Comparison of ENCODE assay signal across 17 cellular contexts in genomic region chrX:49986058-49986457, GRCh38.
DNase-seq lines count a peak whose midpoint lies in the region; ATAC-seq and TF ChIP-seq lines count a peak whose summit lies in the region.
"Had no signal": no experiment of that assay in that cellular context is flagged by ENCODE, and none has a peak within 500 bp of the region (broad histone marks: within the 10 kb centered on the region; RNA-seq: fewer than 3 reads in every experiment).

No MANE protein-coding gene starts in this region.

- ATAC-seq in SK-N-SH treated with all-trans-retinoic acid at 6 μM for 48 hours, result no peak
- no peak for ATAC-seq in GM18519 (IDR thresholded peaks at IDR 0.05; ENCODE audit: low FRiP score, unreplicated experiment)
- ATAC-seq: A549; CD8-positive, alpha-beta T cell had no signal

- H3K4me3 ChIP-seq in HEK293 (ENCODE audit: low read depth, low read length), result no peak overlapping the region
- H3K4me3 ChIP-seq: A549; BLaER1 treated with 17β-estradiol and CSF1 and Interleukin-3, amounts not matched to agents 10 nM and 100 nM had no signal

- DNase-seq in GM19238 (ENCODE audit: insufficient read length, low spot score), result no peak
- DNase-seq: AML-193; Caco-2; Calu3; CD4-positive, alpha-beta T cell; CD8-positive, alpha-beta T cell; DMS79 treated with DMSO at 0.1 percent for 48 hours; GF-D8 had no signal

- no peaks in the 10 kb centered on the region for H3K36me3 ChIP-seq in HEK293 (ENCODE audit: control insufficient read depth in 2 of 2, insufficient read depth in 1 of 2, low read length in 2 of 2)
- H3K36me3 ChIP-seq: BLaER1 treated with 17β-estradiol and CSF1 and Interleukin-3, amounts not matched to agents 10 nM and 100 nM had no signal

- CTCF ChIA-PET in HEK293 (lab: Yijun Ruan, JAX), result no interaction called here

- H3K36me3 Mint-ChIP-seq in nephron (ENCODE audit: low read depth), result no peaks in the 10 kb centered on the region
- H3K36me3 Mint-ChIP-seq: CD8-positive, alpha-beta T cell had no signal

- peaks cover 3% of the 10 kb centered on the region for H3K9me3 Mint-ChIP-seq in nephron
- H3K9me3 Mint-ChIP-seq: CD4-positive, alpha-beta T cell; CD8-positive, alpha-beta T cell had no signal

- H3K27ac ChIP-seq in HEK293 (ENCODE audit: extremely low read depth, low read depth, low read length), result no peak overlapping the region
- H3K27ac ChIP-seq: 22Rv1; A549; BLaER1 treated with 17β-estradiol and CSF1 and Interleukin-3, amounts not matched to agents 10 nM and 100 nM; C4-2B had no signal

- no peak for TF ChIP-seq CTCF in HEK293 (tag by site-specific recombination; IDR thresholded peaks at IDR 0.05)
- TF ChIP-seq CTCF in nephron (IDR thresholded peaks at IDR 0.05; ENCODE audit: unreplicated experiment in 3 of 3), result no peak

- H3K9me3 ChIP-seq in HEK293 (ENCODE audit: control insufficient read depth, insufficient read depth, low read depth, low read length), result no peaks in the 10 kb centered on the region
- H3K9me3 ChIP-seq: A549, Caco-2 had no signal

- H3K27me3 Mint-ChIP-seq in nephron (ENCODE audit: low read depth), result peaks cover 3% of the 10 kb centered on the region
- H3K27me3 Mint-ChIP-seq: B cell; CD4-positive, alpha-beta T cell had no signal

- H3K4me1 Mint-ChIP-seq in nephron, result peaks cover 37% of the 10 kb centered on the region
- H3K4me1 Mint-ChIP-seq: B cell had no signal

- peak overlapping the region in 2 of 3 experiments; percentile 2 to 53 for H3K27ac Mint-ChIP-seq in nephron
- H3K27ac Mint-ChIP-seq: B cell; CD4-positive, alpha-beta T cell; CD8-positive, alpha-beta T cell had no signal

- POLR2A ChIA-PET in HEK293 (lab: Yijun Ruan, JAX), result no interaction called here

- H3K4me1 ChIP-seq in HEK293 (ENCODE audit: control insufficient read depth, insufficient read depth, low read length), result peaks cover 7% of the 10 kb centered on the region; the same call in 1 of the 2 replicates
- H3K4me1 ChIP-seq: A549; BLaER1 treated with 17β-estradiol and CSF1 and Interleukin-3, amounts not matched to agents 10 nM and 100 nM had no signal

- H3K4me3 Mint-ChIP-seq in nephron, result peak overlapping the region in 1 of 3 experiments; percentile 7
- H3K4me3 Mint-ChIP-seq: B cell; CD4-positive, alpha-beta T cell; CD8-positive, alpha-beta T cell had no signal

TF ChIP-seq in HEK293, 187 proteins besides CTCF, POLR2A, EP300 and RAD21:
- no peak for TF ChIP-seq ZNF544 (tag by site-specific recombination; IDR thresholded peaks at IDR 0.05)
- peak; percentile 38; the same call in 1 of the 2 replicates for TF ChIP-seq FEZF1 (tag by site-specific recombination; IDR thresholded peaks at IDR 0.05)
- peak; percentile 57; the same call in 1 of the 2 replicates for TF ChIP-seq TCF7L2 (IDR thresholded peaks at IDR 0.05; ENCODE audit: borderline replicate concordance, low read depth, low read length)

TF ChIP-seq in SK-N-SH treated with all-trans-retinoic acid at 6 μM for 48 hours, 23 proteins besides CTCF, POLR2A, EP300 and RAD21:
- peak; percentile 74 for TF ChIP-seq ISL1 (CRISPR knock-in tag; IDR thresholded peaks at IDR 0.05)
- no peak for TF ChIP-seq CSDC2 (CRISPR knock-in tag; IDR thresholded peaks at IDR 0.05)
- peak; percentile 88 for TF ChIP-seq TCF4 (CRISPR knock-in tag; IDR thresholded peaks at IDR 0.05; ENCODE audit: borderline replicate concordance)
- TF ChIP-seq PATZ1 (CRISPR knock-in tag; IDR thresholded peaks at IDR 0.05; ENCODE audit: borderline replicate concordance), result no peak
- TF ChIP-seq ZFP30 (CRISPR knock-in tag; IDR thresholded peaks at IDR 0.05), result no peak
- TF ChIP-seq CSRNP3 (CRISPR knock-in tag; IDR thresholded peaks at IDR 0.05), result 0 out of 2 replicates have a peak, but pooled peaks have one; percentile 58
TF ChIP-seq in SK-N-SH treated with all-trans-retinoic acid at 6 μM for 48 hours: peak in this region for 3.
